Comparison of ENCODE assay signal across 15 cellular contexts in genomic region chr6:108675226-108676160, GRCh38.
DNase-seq lines count a peak whose midpoint lies in the region; ATAC-seq and TF ChIP-seq lines count a peak whose summit lies in the region.
"Had no signal": no experiment of that assay in that cellular context is flagged by ENCODE, and none has a peak within 500 bp of the region (broad histone marks: within the 10 kb centered on the region; RNA-seq: fewer than 3 reads in every experiment).

No MANE protein-coding gene starts in this region.

- no peaks in the 10 kb centered on the region for H3K27me3 Mint-ChIP-seq in nephron (ENCODE audit: low read depth)

- no peak for TF ChIP-seq POLR2A in vagina (IDR thresholded peaks at IDR 0.05)

- H3K36me3 ChIP-seq in heart right ventricle = peaks cover 0 to 13% (median 0%) of the 10 kb centered on the region in 9 donors
- H3K36me3 ChIP-seq in right atrium auricular region = no peaks in the 10 kb centered on the region
- H3K36me3 ChIP-seq in vagina = peaks cover 0 to 4% of the 10 kb centered on the region in 2 donors

- ATAC-seq in heart right ventricle = no peak
- ATAC-seq in GM21390 (IDR thresholded peaks at IDR 0.05; ENCODE audit: unreplicated experiment) = no peak
- ATAC-seq: A549 had no signal

- peak overlapping the region; percentile 52 to 73 (median 69) for H3K27ac Mint-ChIP-seq in nephron

- H3K27me3 ChIP-seq in heart right ventricle (no peaks in the 10 kb centered on the region), right atrium auricular region (no peaks in the 10 kb centered on the region), vagina (no peaks in the 10 kb centered on the region)
- H3K27me3 ChIP-seq: MG63 had no signal

- H3K4me1 ChIP-seq in heart right ventricle (peaks cover 26 to 82% (median 74%) of the 10 kb centered on the region in 9 donors), right atrium auricular region (peaks cover 0 to 78% of the 10 kb centered on the region in 2 donors), vagina (peaks cover 74% of the 10 kb centered on the region)

- WGBS in heart right ventricle, 2 donors = 56 to 57% methylated on average over 2 of the region's 2 CpGs

- H3K27ac ChIP-seq in heart right ventricle = peak overlapping the region in 8 of 10 donors; percentile 0 to 68 (median 38)
- peak overlapping the region in 1 of 2 donors; percentile 47 for H3K27ac ChIP-seq in right atrium auricular region
- H3K27ac ChIP-seq in coronary artery = peak overlapping the region; percentile 28 to 48
- peak overlapping the region; percentile 37 for H3K27ac ChIP-seq in vagina
- H3K27ac ChIP-seq: A549 had no signal

- H3K4me1 Mint-ChIP-seq in nephron = peaks cover 44% of the 10 kb centered on the region

- intact Hi-C loops in heart right ventricle (cut with DNase I) = loop anchor here in 1 of 10 donors (10.0 kb wide), 1 partner anchor 111 kb away; the partner anchor contains the start of gene FOXO3
- intact Hi-C loops in vagina (cut with DNase I) = no loop called here

- H3K9me3 ChIP-seq in heart right ventricle = no peaks in the 10 kb centered on the region
- no peaks in the 10 kb centered on the region for H3K9me3 ChIP-seq in right atrium auricular region
- H3K9me3 ChIP-seq in vagina = no peaks in the 10 kb centered on the region
- H3K9me3 ChIP-seq: A549, MG63 had no signal

- peaks cover 14% of the 10 kb centered on the region for H3K36me3 Mint-ChIP-seq in nephron (ENCODE audit: low read depth)

- no peak overlapping the region for H3K4me3 ChIP-seq in heart right ventricle
- no peak overlapping the region for H3K4me3 ChIP-seq in right atrium auricular region
- H3K4me3 ChIP-seq in coronary artery = peak overlapping the region; percentile 27
- H3K4me3 ChIP-seq in vagina = no peak overlapping the region
- H3K4me3 ChIP-seq: A549, MG63 had no signal

- TF ChIP-seq CTCF in heart right ventricle (IDR thresholded peaks at IDR 0.05) (no peak), right atrium auricular region (IDR thresholded peaks at IDR 0.05) (no peak), coronary artery (IDR thresholded peaks at IDR 0.05) (no peak), nephron (IDR thresholded peaks at IDR 0.05; ENCODE audit: unreplicated experiment in 3 of 3) (no peak), vagina (IDR thresholded peaks at IDR 0.05) (no peak)

- H3K4me3 Mint-ChIP-seq in nephron = peak overlapping the region in 1 of 3 experiments; percentile 1

- no peaks in the 10 kb centered on the region for H3K9me3 Mint-ChIP-seq in nephron

- no peak for DNase-seq in heart right ventricle
- DNase-seq in right atrium auricular region (ENCODE audit: low spot score) = no peak
- DNase-seq in coronary artery (ENCODE audit: low spot score) = no peak
- DNase-seq in vagina (ENCODE audit: extremely low spot score in 2 of 2) = no peak
- no peak for DNase-seq in ureter (ENCODE audit: low spot score)
- no peak for DNase-seq in inferior parietal cortex (ENCODE audit: extremely low spot score)
- DNase-seq: activated CD4-positive, alpha-beta T cell treated with anti-CD3 and anti-CD28 coated beads for 1 hour; activated naive CD4-positive, alpha-beta T cell treated with Interleukin-2 at 50 U/mL for 16 hours; COR-L47; MG63; NCI-H2107; retina had no signal
